In the genomic region with DNA sequence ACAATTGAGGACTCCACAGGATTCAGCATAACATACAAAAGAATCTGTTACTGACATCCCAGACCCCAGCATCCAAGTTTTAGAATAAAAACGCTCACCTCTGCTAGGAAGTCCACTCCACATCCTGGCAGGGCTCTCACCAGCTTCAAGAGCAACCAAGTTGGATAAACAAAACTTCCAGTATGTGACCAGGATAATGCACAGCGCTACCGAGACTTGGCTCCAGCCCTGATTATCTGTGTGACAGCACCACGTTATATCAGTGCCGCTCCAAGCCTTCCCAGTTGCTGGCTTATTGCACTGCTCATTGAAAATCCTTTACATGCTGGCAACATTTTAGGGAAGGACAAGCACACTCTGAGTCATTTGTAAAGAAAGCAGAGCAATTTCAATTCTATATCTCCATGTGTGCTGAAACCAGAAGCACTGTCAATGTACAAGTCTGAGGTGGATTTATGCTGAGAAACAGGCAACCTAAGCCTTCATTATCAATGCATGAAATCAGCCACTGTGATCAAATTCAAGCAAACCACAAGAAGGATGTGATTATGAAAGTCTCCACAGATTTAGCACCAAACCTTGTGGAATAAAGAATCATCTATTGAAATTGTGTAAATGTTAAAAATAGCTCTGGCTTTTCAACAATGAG, we compare ENCODE assay signal across 1 cellular context.
TF ChIP-seq lines count a peak whose summit lies in the region.

No MANE protein-coding gene starts in this region.

TF ChIP-seq in WTC11, 78 proteins besides CTCF, POLR2A, EP300 and RAD21 (continued from another document):
- TF ChIP-seq, protein P1, sequence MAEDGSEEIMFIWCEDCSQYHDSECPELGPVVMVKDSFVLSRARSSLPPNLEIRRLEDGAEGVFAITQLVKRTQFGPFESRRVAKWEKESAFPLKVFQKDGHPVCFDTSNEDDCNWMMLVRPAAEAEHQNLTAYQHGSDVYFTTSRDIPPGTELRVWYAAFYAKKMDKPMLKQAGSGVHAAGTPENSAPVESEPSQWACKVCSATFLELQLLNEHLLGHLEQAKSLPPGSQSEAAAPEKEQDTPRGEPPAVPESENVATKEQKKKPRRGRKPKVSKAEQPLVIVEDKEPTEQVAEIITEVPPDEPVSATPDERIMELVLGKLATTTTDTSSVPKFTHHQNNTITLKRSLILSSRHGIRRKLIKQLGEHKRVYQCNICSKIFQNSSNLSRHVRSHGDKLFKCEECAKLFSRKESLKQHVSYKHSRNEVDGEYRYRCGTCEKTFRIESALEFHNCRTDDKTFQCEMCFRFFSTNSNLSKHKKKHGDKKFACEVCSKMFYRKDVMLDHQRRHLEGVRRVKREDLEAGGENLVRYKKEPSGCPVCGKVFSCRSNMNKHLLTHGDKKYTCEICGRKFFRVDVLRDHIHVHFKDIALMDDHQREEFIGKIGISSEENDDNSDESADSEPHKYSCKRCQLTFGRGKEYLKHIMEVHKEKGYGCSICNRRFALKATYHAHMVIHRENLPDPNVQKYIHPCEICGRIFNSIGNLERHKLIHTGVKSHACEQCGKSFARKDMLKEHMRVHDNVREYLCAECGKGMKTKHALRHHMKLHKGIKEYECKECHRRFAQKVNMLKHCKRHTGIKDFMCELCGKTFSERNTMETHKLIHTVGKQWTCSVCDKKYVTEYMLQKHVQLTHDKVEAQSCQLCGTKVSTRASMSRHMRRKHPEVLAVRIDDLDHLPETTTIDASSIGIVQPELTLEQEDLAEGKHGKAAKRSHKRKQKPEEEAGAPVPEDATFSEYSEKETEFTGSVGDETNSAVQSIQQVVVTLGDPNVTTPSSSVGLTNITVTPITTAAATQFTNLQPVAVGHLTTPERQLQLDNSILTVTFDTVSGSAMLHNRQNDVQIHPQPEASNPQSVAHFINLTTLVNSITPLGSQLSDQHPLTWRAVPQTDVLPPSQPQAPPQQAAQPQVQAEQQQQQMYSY (CRISPR knock-in tag; IDR thresholded peaks at IDR 0.05), result no peak
